Comparison of ENCODE assay signal across 1 cellular context in the genomic region with DNA sequence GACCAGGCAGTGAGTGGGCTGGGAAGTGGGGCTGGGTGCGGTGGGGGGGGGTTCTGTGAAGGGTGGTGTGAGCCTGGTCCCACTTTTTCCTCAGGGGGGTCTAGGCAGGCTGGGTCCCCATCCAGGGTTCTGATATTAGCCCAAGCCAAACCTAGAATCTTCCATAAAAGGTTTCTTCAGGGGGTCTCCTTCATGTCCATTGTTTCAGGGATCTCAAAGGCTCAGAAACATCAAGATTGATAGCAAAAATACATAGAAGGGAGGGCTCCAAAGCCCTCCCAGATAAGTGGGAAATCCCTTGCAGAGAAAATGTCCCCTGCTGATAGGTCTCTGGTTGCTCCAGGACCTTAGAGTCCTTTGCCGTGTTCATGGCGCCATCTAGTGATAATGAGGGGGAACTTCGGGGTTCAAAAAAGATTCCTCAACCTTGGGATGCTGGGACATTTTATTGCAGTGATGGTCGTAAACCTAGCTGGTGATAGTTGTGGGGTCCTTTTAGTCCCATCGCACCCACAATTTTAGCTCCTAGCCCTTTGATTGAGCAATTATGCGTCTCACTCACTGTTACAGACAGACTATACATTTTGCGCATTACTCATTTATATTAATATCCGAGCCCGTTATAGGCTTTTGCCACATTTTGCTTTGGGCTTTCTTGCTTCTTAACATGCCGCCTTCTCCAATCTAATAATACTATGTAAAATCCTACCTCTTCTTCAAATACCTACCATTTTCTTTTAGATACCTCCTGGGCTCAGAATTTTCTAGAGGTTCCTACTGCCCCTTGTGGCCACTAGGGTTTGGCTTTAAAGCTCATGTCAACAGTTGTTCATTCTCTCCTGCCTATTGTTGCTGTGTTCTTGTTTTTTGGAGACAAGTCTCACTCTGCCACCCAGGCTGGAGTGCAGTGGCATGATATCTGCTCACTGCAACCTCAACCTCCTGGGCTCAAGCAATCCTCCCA.
TF ChIP-seq lines count a peak whose summit lies in the region.

No MANE protein-coding gene starts in this region.

TF ChIP-seq in HepG2, 621 proteins besides CTCF, POLR2A, EP300 and RAD21 (continued from another document and continues in another):
- no peak for TF ChIP-seq ZBTB38 (CRISPR knock-in tag; IDR thresholded peaks at IDR 0.05)
- peak; percentile 62; the same call in 1 of the 2 replicates for TF ChIP-seq ERF (CRISPR knock-in tag; IDR thresholded peaks at IDR 0.05)
- 0 out of 2 replicates have a peak, but pooled peaks have one; percentile 24 for TF ChIP-seq CEBPB (IDR thresholded peaks at IDR 0.05; ENCODE audit: borderline replicate concordance, low read depth, low read length)
- TF ChIP-seq ZNF317 (CRISPR knock-in tag; IDR thresholded peaks at IDR 0.05) = no peak
- TF ChIP-seq PHB2 (IDR thresholded peaks at IDR 0.05; ENCODE audit: partially characterized antibody) = no peak
- TF ChIP-seq KLF16 (CRISPR knock-in tag; IDR thresholded peaks at IDR 0.05) = peak in 1 of 2 experiments; percentile 72; a peak in 1 of 4 replicates
- TF ChIP-seq MTF2 (CRISPR knock-in tag; IDR thresholded peaks at IDR 0.05; ENCODE audit: borderline replicate concordance) = 0 out of 2 replicates have a peak, but pooled peaks have one; percentile 35
- peak; percentile 43 for TF ChIP-seq ZEB1 (IDR thresholded peaks at IDR 0.05; ENCODE audit: insufficient replicate concordance, low read depth)
- peak; percentile 6; the same call in 1 of the 2 replicates for TF ChIP-seq RXRB (CRISPR knock-in tag; IDR thresholded peaks at IDR 0.05; ENCODE audit: borderline replicate concordance)
- TF ChIP-seq RCOR2 (CRISPR knock-in tag; IDR thresholded peaks at IDR 0.05) = peak; percentile 55; the same call in 1 of the 2 replicates
- TF ChIP-seq, protein P1, sequence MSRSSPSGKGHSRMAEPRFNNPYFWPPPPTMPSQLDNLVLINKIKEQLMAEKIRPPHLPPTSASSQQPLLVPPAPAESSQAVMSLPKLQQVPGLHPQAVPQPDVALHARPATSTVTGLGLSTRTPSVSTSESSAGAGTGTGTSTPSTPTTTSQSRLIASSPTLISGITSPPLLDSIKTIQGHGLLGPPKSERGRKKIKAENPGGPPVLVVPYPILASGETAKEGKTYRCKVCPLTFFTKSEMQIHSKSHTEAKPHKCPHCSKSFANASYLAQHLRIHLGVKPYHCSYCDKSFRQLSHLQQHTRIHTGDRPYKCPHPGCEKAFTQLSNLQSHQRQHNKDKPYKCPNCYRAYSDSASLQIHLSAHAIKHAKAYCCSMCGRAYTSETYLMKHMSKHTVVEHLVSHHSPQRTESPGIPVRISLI (CRISPR knock-in tag; IDR thresholded peaks at IDR 0.05; ENCODE audit: borderline replicate concordance) = no peak
- TF ChIP-seq AKAP8 (CRISPR knock-in tag; IDR thresholded peaks at IDR 0.05) = no peak
- TF ChIP-seq ZNF205 (CRISPR knock-in tag; IDR thresholded peaks at IDR 0.05) = no peak
- TF ChIP-seq SMC3 (IDR thresholded peaks at IDR 0.05; ENCODE audit: low read length) = peak; percentile 100
- TF ChIP-seq, protein P2, sequence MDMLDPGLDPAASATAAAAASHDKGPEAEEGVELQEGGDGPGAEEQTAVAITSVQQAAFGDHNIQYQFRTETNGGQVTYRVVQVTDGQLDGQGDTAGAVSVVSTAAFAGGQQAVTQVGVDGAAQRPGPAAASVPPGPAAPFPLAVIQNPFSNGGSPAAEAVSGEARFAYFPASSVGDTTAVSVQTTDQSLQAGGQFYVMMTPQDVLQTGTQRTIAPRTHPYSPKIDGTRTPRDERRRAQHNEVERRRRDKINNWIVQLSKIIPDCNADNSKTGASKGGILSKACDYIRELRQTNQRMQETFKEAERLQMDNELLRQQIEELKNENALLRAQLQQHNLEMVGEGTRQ (IDR thresholded peaks at IDR 0.05; ENCODE audit: low read depth, low read length) = no peak
- TF ChIP-seq, protein P2 (CRISPR knock-in tag; IDR thresholded peaks at IDR 0.05; ENCODE audit: borderline replicate concordance) = no peak
- TF ChIP-seq KMT2A (CRISPR knock-in tag; IDR thresholded peaks at IDR 0.05) = peak; percentile 37; the same call in 1 of the 2 replicates
- no peak for TF ChIP-seq ZNF788 (CRISPR knock-in tag; IDR thresholded peaks at IDR 0.05; ENCODE audit: borderline replicate concordance)
- TF ChIP-seq MEIS2 (CRISPR knock-in tag; IDR thresholded peaks at IDR 0.05) = no peak
- TF ChIP-seq FOXC1 (CRISPR knock-in tag; IDR thresholded peaks at IDR 0.05; ENCODE audit: borderline replicate concordance) = 0 out of 2 replicates have a peak, but pooled peaks have one; percentile 44
- peak; percentile 75; the same call in 1 of the 2 replicates for TF ChIP-seq MIER3 (CRISPR knock-in tag; IDR thresholded peaks at IDR 0.05; ENCODE audit: borderline replicate concordance)
- 0 out of 2 replicates have a peak, but pooled peaks have one; percentile 11 for TF ChIP-seq HNF4G (IDR thresholded peaks at IDR 0.05; ENCODE audit: borderline replicate concordance, low read depth, low read length)
- TF ChIP-seq HNF4G (CRISPR knock-in tag; IDR thresholded peaks at IDR 0.05; ENCODE audit: borderline replicate concordance, low read depth) = no peak
- TF ChIP-seq STAG1 (CRISPR knock-in tag; IDR thresholded peaks at IDR 0.05) = peak; percentile 97
- peak; percentile 41; the same call in 1 of the 2 replicates for TF ChIP-seq ZNF329 (CRISPR knock-in tag; IDR thresholded peaks at IDR 0.05; ENCODE audit: low read depth)
- TF ChIP-seq, protein P3, sequence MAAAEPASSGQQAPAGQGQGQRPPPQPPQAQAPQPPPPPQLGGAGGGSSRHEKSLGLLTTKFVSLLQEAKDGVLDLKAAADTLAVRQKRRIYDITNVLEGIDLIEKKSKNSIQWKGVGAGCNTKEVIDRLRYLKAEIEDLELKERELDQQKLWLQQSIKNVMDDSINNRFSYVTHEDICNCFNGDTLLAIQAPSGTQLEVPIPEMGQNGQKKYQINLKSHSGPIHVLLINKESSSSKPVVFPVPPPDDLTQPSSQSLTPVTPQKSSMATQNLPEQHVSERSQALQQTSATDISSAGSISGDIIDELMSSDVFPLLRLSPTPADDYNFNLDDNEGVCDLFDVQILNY (CRISPR knock-in tag; conservative IDR thresholded peaks at IDR 0.05) = no peak
- peak; percentile 93 for TF ChIP-seq MIXL1 (CRISPR knock-in tag; IDR thresholded peaks at IDR 0.05)
- TF ChIP-seq, protein P4, sequence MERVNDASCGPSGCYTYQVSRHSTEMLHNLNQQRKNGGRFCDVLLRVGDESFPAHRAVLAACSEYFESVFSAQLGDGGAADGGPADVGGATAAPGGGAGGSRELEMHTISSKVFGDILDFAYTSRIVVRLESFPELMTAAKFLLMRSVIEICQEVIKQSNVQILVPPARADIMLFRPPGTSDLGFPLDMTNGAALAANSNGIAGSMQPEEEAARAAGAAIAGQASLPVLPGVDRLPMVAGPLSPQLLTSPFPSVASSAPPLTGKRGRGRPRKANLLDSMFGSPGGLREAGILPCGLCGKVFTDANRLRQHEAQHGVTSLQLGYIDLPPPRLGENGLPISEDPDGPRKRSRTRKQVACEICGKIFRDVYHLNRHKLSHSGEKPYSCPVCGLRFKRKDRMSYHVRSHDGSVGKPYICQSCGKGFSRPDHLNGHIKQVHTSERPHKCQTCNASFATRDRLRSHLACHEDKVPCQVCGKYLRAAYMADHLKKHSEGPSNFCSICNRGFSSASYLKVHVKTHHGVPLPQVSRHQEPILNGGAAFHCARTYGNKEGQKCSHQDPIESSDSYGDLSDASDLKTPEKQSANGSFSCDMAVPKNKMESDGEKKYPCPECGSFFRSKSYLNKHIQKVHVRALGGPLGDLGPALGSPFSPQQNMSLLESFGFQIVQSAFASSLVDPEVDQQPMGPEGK (CRISPR knock-in tag; IDR thresholded peaks at IDR 0.05) = peak; percentile 60
- TF ChIP-seq THAP11 (CRISPR knock-in tag; IDR thresholded peaks at IDR 0.05) = peak; percentile 67
- TF ChIP-seq XRCC5 (optimal IDR thresholded peaks at IDR 0.05; ENCODE audit: low read length) = no peak
- peak; percentile 58; the same call in 1 of the 2 replicates for TF ChIP-seq SMYD3 (CRISPR knock-in tag; IDR thresholded peaks at IDR 0.05)
- TF ChIP-seq ZNF558 (CRISPR knock-in tag; IDR thresholded peaks at IDR 0.05; ENCODE audit: borderline replicate concordance) = no peak
- no peak for TF ChIP-seq ZNF333 (CRISPR knock-in tag; IDR thresholded peaks at IDR 0.05; ENCODE audit: borderline replicate concordance)
- TF ChIP-seq ZKSCAN8 (CRISPR knock-in tag; IDR thresholded peaks at IDR 0.05; ENCODE audit: borderline replicate concordance) = peak; percentile 69; the same call in 1 of the 2 replicates
- TF ChIP-seq ZNF292 (CRISPR knock-in tag; IDR thresholded peaks at IDR 0.05; ENCODE audit: borderline replicate concordance, low read depth) = no peak
- TF ChIP-seq KLF11 (CRISPR knock-in tag; IDR thresholded peaks at IDR 0.05) = peak; percentile 72; the same call in 1 of the 2 replicates
- peak; percentile 82; the same call in 1 of the 2 replicates for TF ChIP-seq TSC22D2 (CRISPR knock-in tag; IDR thresholded peaks at IDR 0.05; ENCODE audit: borderline replicate concordance)
- no peak for TF ChIP-seq SRSF9 (IDR thresholded peaks at IDR 0.05; ENCODE audit: borderline replicate concordance, insufficient read depth, low read depth, low read length, poor library complexity, severe bottlenecking)
- TF ChIP-seq IRF2 (CRISPR knock-in tag; IDR thresholded peaks at IDR 0.05) = peak; percentile 62; the same call in 1 of the 2 replicates
- TF ChIP-seq CHD4 (IDR thresholded peaks at IDR 0.05; ENCODE audit: borderline replicate concordance, low read length) = peak; percentile 81; the same call in 1 of the 2 replicates
- TF ChIP-seq GATAD1 (CRISPR knock-in tag; IDR thresholded peaks at IDR 0.05) = peak; percentile 64
- TF ChIP-seq SP1 (IDR thresholded peaks at IDR 0.05) = no peak
- TF ChIP-seq SP1 (CRISPR knock-in tag; IDR thresholded peaks at IDR 0.05) = no peak; the same call in 1 of the 2 replicates
- TF ChIP-seq, protein P5, sequence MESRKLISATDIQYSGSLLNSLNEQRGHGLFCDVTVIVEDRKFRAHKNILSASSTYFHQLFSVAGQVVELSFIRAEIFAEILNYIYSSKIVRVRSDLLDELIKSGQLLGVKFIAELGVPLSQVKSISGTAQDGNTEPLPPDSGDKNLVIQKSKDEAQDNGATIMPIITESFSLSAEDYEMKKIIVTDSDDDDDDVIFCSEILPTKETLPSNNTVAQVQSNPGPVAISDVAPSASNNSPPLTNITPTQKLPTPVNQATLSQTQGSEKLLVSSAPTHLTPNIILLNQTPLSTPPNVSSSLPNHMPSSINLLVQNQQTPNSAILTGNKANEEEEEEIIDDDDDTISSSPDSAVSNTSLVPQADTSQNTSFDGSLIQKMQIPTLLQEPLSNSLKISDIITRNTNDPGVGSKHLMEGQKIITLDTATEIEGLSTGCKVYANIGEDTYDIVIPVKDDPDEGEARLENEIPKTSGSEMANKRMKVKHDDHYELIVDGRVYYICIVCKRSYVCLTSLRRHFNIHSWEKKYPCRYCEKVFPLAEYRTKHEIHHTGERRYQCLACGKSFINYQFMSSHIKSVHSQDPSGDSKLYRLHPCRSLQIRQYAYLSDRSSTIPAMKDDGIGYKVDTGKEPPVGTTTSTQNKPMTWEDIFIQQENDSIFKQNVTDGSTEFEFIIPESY (CRISPR knock-in tag; IDR thresholded peaks at IDR 0.05) = 0 out of 2 replicates have a peak, but pooled peaks have one; percentile 29
- peak; percentile 58; the same call in 1 of the 2 replicates for TF ChIP-seq SIN3B (IDR thresholded peaks at IDR 0.05; ENCODE audit: low read length)
- 0 out of 2 replicates have a peak, but pooled peaks have one; percentile 24 for TF ChIP-seq ZNF792 (CRISPR knock-in tag; IDR thresholded peaks at IDR 0.05)
- TF ChIP-seq AGO1 (IDR thresholded peaks at IDR 0.05; ENCODE audit: low read depth, low read length, poor library complexity, severe bottlenecking) = no peak
- TF ChIP-seq ZBTB25 (CRISPR knock-in tag; IDR thresholded peaks at IDR 0.05) = peak; percentile 55
- TF ChIP-seq, protein P6, sequence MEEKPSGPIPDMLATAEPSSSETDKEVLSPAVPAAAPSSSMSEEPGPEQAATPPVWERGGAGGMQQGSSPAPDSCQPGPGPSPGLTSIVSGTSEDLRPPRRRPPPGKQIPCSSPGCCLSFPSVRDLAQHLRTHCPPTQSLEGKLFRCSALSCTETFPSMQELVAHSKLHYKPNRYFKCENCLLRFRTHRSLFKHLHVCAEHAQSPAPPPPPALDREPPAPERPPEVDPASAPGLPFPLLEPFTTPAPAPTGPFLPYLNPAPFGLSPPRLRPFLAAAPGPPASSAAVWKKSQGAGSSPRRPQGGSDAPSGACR (CRISPR knock-in tag; IDR thresholded peaks at IDR 0.05) = peak; percentile 61; the same call in 1 of the 2 replicates
- 0 out of 2 replicates have a peak, but pooled peaks have one; percentile 37 for TF ChIP-seq KLF9 (CRISPR knock-in tag; IDR thresholded peaks at IDR 0.05; ENCODE audit: low read depth)
